Comparison of ENCODE assay signal across 1 cellular context in genomic region chr2:46269545-46270273, GRCh38.
TF ChIP-seq lines count a peak whose summit lies in the region.

No MANE protein-coding gene starts in this region.

TF ChIP-seq in H1, 55 proteins besides CTCF, POLR2A, EP300 and RAD21:
- TF ChIP-seq MAFK (IDR thresholded peaks at IDR 0.05; ENCODE audit: low read depth, low read length), result no peak
- TF ChIP-seq MAX (IDR thresholded peaks at IDR 0.05), result no peak
- TF ChIP-seq RXRA (IDR thresholded peaks at IDR 0.05; ENCODE audit: insufficient read depth, low read depth, low read length), result no peak
- TF ChIP-seq JUN (IDR thresholded peaks at IDR 0.05; ENCODE audit: low read depth, low read length), result no peak
